ENCODE assay signal across 10 cellular contexts in the genomic region with DNA sequence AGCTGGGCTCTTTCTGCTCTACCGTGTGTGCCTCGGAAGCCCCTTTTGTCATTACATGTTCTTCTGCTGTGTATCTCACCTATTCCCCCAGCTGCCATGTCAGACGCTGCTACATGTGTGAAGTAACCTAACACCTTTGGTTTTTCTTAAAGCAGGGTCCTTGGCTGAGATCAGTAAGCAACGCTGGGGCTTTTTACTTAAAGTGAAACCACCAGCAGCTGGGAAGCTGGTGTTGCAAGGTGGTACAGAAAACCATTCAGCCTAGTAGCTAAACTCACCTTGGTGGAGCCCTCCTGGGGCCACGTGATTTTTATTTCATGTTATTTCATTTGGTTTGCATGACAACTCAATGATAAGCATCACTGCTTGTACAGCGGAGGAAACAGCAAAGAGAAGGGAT.
DNase-seq lines count a peak whose midpoint lies in the region; ATAC-seq, FAIRE-seq and TF ChIP-seq lines count a peak whose summit lies in the region.
"Had no signal": no experiment of that assay in that cellular context is flagged by ENCODE, and none has a peak within 500 bp of the region (broad histone marks: within the 10 kb centered on the region; RNA-seq: fewer than 3 reads in every experiment).

No MANE protein-coding gene starts in this region.

- no peak for TF ChIP-seq CTCF in D721Med (IDR thresholded peaks at IDR 0.05; ENCODE audit: insufficient read depth, missing control alignments)

- no peak for FAIRE-seq in D721Med (lab: Jason Lieb, UNC)

- in situ Hi-C loops in G401 (cut with HindIII; ENCODE audit: low sequenced_read_pairs) = no loop called here

- DNase-seq in CD1c-positive myeloid dendritic cell (ENCODE audit: extremely low spot score) = peak; percentile 8
- DNase-seq in NK-92 treated with Interleukin-12 subunit alpha and Interleukin-12 subunit beta, amount 100 ng/mL, for 24 hours (lab: John Stamatoyannopoulos, UW) = peak; percentile 65
- no peak for DNase-seq in NCI-H345 (lab: John Stamatoyannopoulos, UW)
- DNase-seq in activated naive CD4-positive, alpha-beta T cell treated with Interleukin-2 at 50 U/mL for 16 hours = no peak
- no peak for DNase-seq in D721Med (ENCODE audit: insufficient read length, low spot score)
- DNase-seq in G401 (ENCODE audit: low spot score) = no peak
- DNase-seq: activated CD4-positive, alpha-beta T cell treated with anti-CD3 and anti-CD28 coated beads, Interleukin-2, amount 10 ng/mL, durations not matched to agents 7 days and 5 days; CD4-positive, CD25-positive, alpha-beta regulatory T cell had no signal

- ATAC-seq in GM18909 (IDR thresholded peaks at IDR 0.05; ENCODE audit: poor library complexity, unreplicated experiment) (peak; percentile 57), HG02870 (IDR thresholded peaks at IDR 0.05; ENCODE audit: unreplicated experiment) (peak; percentile 34)

Comparison
In these comparisons a context has a peak if more than half of its experiments do, and no peak if none do; other contexts are left out.
1. DNase-seq: peak in CD1c-positive myeloid dendritic cell (single experiment) and NK-92 treated with Interleukin-12 subunit alpha and Interleukin-12 subunit beta, amount 100 ng/mL, for 24 hours (single experiment); none in NCI-H345 (single experiment), activated naive CD4-positive, alpha-beta T cell treated with Interleukin-2 at 50 U/mL for 16 hours (single experiment), D721Med (single experiment) and G401 (single experiment).